Comparison of ENCODE assay signal across 9 cellular contexts in genomic region chr2:177149155-177149503, GRCh38.
DNase-seq lines count a peak whose midpoint lies in the region; ATAC-seq, FAIRE-seq and TF ChIP-seq lines count a peak whose summit lies in the region.
"Had no signal": no experiment of that assay in that cellular context is flagged by ENCODE, and none has a peak within 500 bp of the region (broad histone marks: within the 10 kb centered on the region; RNA-seq: fewer than 3 reads in every experiment).

No MANE protein-coding gene starts in this region.

- H3K36me3 ChIP-seq in spleen (no peaks in the 10 kb centered on the region), upper lobe of left lung (no peaks in the 10 kb centered on the region)

- FAIRE-seq in frontal cortex (lab: Jason Lieb, UNC) = peak; percentile 44

- H3K9me3 ChIP-seq in T-helper 17 cell (ENCODE audit: control insufficient read depth, low read length, poor library complexity, severe bottlenecking) (no peaks in the 10 kb centered on the region), spleen (no peaks in the 10 kb centered on the region), upper lobe of left lung (no peaks in the 10 kb centered on the region)

- H3K27me3 ChIP-seq in spleen (replicated peaks in 1 of 7) (peaks cover 0 to 21% (median 6%) of the 10 kb centered on the region in 7 donors), upper lobe of left lung (peaks cover 0 to 7% (median 2%) of the 10 kb centered on the region in 4 donors)

- TF ChIP-seq CTCF in spleen (IDR thresholded peaks at IDR 0.05 in 8 of 11, conservative IDR thresholded peaks at IDR 0.05 in 3 of 11) (peak in 3 of 11 experiments; percentile 15 to 18 (median 18)), upper lobe of left lung (IDR thresholded peaks at IDR 0.05) (no peak)

- H3K9me3 Mint-ChIP-seq in T-helper 1 cell treated with Interleukin-12 subunit alpha and Interleukin-12 subunit beta and Interleukin-4 antibody, amounts not matched to agents 30 μg/mL and 1 μg/mL, for 36 hours = no peaks in the 10 kb centered on the region

- H3K27ac Mint-ChIP-seq in T-helper 1 cell treated with Interleukin-12 subunit alpha and Interleukin-12 subunit beta and Interleukin-4 antibody, amounts not matched to agents 30 μg/mL and 1 μg/mL, for 36 hours = peak overlapping the region; percentile 24
- peak overlapping the region; percentile 92 for H3K27ac Mint-ChIP-seq in T-helper 17 cell

- H3K4me1 ChIP-seq in spleen (peaks cover 7 to 25% (median 12%) of the 10 kb centered on the region in 6 donors), upper lobe of left lung (peaks cover 7 to 17% (median 10%) of the 10 kb centered on the region in 4 donors)

- intact Hi-C loops in spleen (cut with DNase I; ENCODE audit: low total_unique reads) = loop anchor here (5.0 to 10.0 kb wide), 2 partner anchors 334 to 1022 kb away; partner anchors contain the start of gene HOXD8

- TF ChIP-seq EP300 in upper lobe of left lung (IDR thresholded peaks at IDR 0.05) = no peak

- peaks cover 73% of the 10 kb centered on the region for H3K27me3 Mint-ChIP-seq in T-helper 1 cell treated with Interleukin-12 subunit alpha and Interleukin-12 subunit beta and Interleukin-4 antibody, amounts not matched to agents 30 μg/mL and 1 μg/mL, for 36 hours (ENCODE audit: low read depth)
- peaks cover 56% of the 10 kb centered on the region for H3K27me3 Mint-ChIP-seq in T-helper 17 cell

- H3K36me3 Mint-ChIP-seq in T-helper 1 cell treated with Interleukin-12 subunit alpha and Interleukin-12 subunit beta and Interleukin-4 antibody, amounts not matched to agents 30 μg/mL and 1 μg/mL, for 36 hours (ENCODE audit: low read depth) = peaks cover 3% of the 10 kb centered on the region
- peaks cover 3% of the 10 kb centered on the region for H3K36me3 Mint-ChIP-seq in T-helper 17 cell (ENCODE audit: low read depth)

- H3K4me1 Mint-ChIP-seq in T-helper 1 cell treated with Interleukin-12 subunit alpha and Interleukin-12 subunit beta and Interleukin-4 antibody, amounts not matched to agents 30 μg/mL and 1 μg/mL, for 36 hours (ENCODE audit: low read depth) = peaks cover 15% of the 10 kb centered on the region
- peaks cover 18% of the 10 kb centered on the region for H3K4me1 Mint-ChIP-seq in T-helper 17 cell

- H3K4me3 ChIP-seq in spleen (peak overlapping the region in 6 of 8 donors; percentile 22 to 73 (median 42)), upper lobe of left lung (peak overlapping the region in 2 of 4 donors; percentile 48 to 49)

- H3K4me3 Mint-ChIP-seq in T-helper 1 cell treated with Interleukin-12 subunit alpha and Interleukin-12 subunit beta and Interleukin-4 antibody, amounts not matched to agents 30 μg/mL and 1 μg/mL, for 36 hours = peak overlapping the region; percentile 93
- peak overlapping the region; percentile 97 for H3K4me3 Mint-ChIP-seq in T-helper 17 cell

- WGBS in spleen, 5 donors = 0% methylated on average over 1 of the region's 1 CpG
- WGBS in upper lobe of left lung, 2 donors = 0 to 5% methylated on average over 1 of the region's 1 CpG

- H3K27ac ChIP-seq in spleen = no peak overlapping the region
- H3K27ac ChIP-seq in upper lobe of left lung = no peak overlapping the region

- ATAC-seq in T-helper 17 cell = no peak
- ATAC-seq in GM19351 (IDR thresholded peaks at IDR 0.05; ENCODE audit: unreplicated experiment) = no peak
- ATAC-seq in upper lobe of left lung (ENCODE audit: low FRiP score in 2 of 2) = no peak

- TF ChIP-seq POLR2A in spleen (IDR thresholded peaks at IDR 0.05) (no peak), upper lobe of left lung (IDR thresholded peaks at IDR 0.05) (no peak)

- DNase-seq in T-helper 1 cell (no peak), T-helper 17 cell (no peak), frontal cortex (ENCODE audit: low spot score in 2 of 2) (no peak), spleen (no peak), SHP77 treated with DMSO at 0.1 percent for 48 hours (lab: John Stamatoyannopoulos, UW) (no peak), upper lobe of left lung (no peak)
- DNase-seq: NCI-H1436 treated with DMSO at 0.1 percent for 48 hours had no signal
